Comparison of ENCODE assay signal across 9 cellular contexts in the genomic region with DNA sequence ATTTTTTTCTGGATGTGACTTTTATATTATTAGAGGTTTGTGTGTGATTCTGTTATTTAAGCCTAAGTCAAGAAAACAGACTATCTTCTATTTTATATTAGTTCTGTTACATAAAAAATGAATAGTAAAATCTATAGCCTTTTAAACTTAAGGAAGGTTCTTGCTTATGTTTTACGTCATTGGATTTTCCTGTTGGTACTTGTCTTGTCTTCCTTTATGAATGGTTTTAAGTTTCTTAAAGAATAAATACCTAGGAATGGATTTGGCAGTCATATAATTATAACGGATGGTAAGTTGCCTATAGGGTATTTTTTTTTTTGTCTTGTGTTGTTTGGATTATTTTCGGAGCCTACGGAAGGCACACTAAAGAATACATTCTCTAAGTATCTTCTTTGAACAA.
"Had no signal": no experiment of that assay in that cellular context is flagged by ENCODE, and none has a peak within 500 bp of the region (broad histone marks: within the 10 kb centered on the region; RNA-seq: fewer than 3 reads in every experiment).

No MANE protein-coding gene starts in this region.

- H3K9me3 Mint-ChIP-seq: HFFc6 had no signal

- H3K36me3 ChIP-seq: HAP-1 had no signal

- H3K36me3 Mint-ChIP-seq: IgD-negative memory B cell had no signal

- H3K4me3 ChIP-seq: GM23248, HAP-1 had no signal

- H3K27ac Mint-ChIP-seq: HFFc6, IgD-negative memory B cell had no signal

- H3K27ac ChIP-seq: GM23248, HL-60 had no signal

- H3K4me1 Mint-ChIP-seq: IgD-negative memory B cell had no signal

- DNase-seq: GOT3, H7, HFFc6 had no signal

- H3K4me3 Mint-ChIP-seq: HFFc6, IgD-negative memory B cell had no signal

- H3K4me1 ChIP-seq: HAP-1 had no signal

- ATAC-seq: HCT116, HepG2 had no signal

- H3K9me3 ChIP-seq: HAP-1 had no signal
